Comparison of ENCODE assay signal across 8 cellular contexts in the genomic region with DNA sequence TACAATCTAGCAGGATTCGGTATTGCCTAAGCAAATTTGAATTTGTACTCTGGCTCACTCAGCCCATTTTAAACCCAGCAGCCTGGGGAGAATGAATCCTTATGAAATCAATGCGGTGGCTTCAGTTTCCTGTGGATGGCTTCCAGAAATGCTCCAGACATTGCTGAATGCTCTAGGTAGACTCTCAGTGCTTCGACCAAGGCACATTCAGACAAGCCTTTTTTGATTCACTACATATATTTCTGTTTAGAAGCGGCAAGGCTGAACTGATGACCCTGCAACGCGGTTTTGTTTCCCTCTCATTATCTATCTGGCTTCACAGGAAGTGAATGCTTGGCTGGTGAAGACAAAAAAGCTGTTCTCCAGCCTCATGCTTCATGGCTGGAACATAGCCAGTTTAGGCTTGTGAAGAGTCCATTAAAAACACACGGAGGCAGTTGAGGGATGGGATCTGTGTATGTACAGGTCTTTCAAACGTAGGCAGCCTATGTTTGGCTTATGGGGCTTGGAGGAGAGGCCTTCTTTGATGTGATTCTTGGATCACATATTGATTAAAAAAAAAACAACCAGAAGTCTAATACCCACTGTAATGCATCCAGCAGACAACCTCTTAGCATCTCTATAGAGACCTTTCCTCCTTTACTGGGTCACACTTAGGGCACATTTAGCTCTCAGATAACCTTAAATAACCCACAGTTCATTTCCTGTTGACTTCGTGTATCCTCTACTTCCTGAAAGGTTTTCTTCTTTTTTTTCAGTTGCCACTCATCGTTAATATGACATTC.
DNase-seq lines count a peak whose midpoint lies in the region; ATAC-seq, FAIRE-seq and TF ChIP-seq lines count a peak whose summit lies in the region.

No MANE protein-coding gene starts in this region.

- no peaks in the 10 kb centered on the region for H3K27me3 Mint-ChIP-seq in stimulated activated memory B cell treated with anti-CD40 and anti-IgM and Interleukin-4, amounts not matched to agents 10 μg/mL and 1 μg/mL and 100 μg/mL, for 72 hours

- no peaks in the 10 kb centered on the region for H3K9me3 ChIP-seq in PC-3 (ENCODE audit: low read length)
- no peaks in the 10 kb centered on the region for H3K9me3 ChIP-seq in K562 (replicated peaks; ENCODE audit: control insufficient read depth, insufficient read depth, low read depth, low read length)

- H3K4me1 ChIP-seq in PC-3 (ENCODE audit: insufficient read depth, low read length), result peaks cover 60% of the 10 kb centered on the region
- H3K4me1 ChIP-seq in K562 (replicated peaks in 1 of 2; ENCODE audit: control insufficient read depth in 2 of 2, insufficient read depth in 2 of 2, low read length in 2 of 2), result peaks cover 0 to 24% of the 10 kb centered on the region in 2 experiments; a peak in 3 of 5 replicates

- POLR2A ChIA-PET in PC-3 (lab: Charles Lee; ENCODE audit: unreplicated experiment), result no interaction called here
- POLR2A ChIA-PET in K562 (lab: Yijun Ruan, JAX), result interaction anchor here (2.5 kb wide), 1 partner anchor 10 kb away, joined by 11 read pairs; no protein-coding TSS in a partner anchor

- H3K9me3 Mint-ChIP-seq in stimulated activated memory B cell treated with anti-CD40 and anti-IgM and Interleukin-4, amounts not matched to agents 10 μg/mL and 1 μg/mL and 100 μg/mL, for 72 hours, result no peaks in the 10 kb centered on the region

- no peaks in the 10 kb centered on the region for H3K9me2 ChIP-seq in PC-3 (replicated peaks; ENCODE audit: low read length)

- BruUV-seq in PC-3 (replicated peaks; lab: Mats Ljungman, UMichigan) (no TSS peak), K562 (replicated peaks; lab: Mats Ljungman, UMichigan) (no TSS peak)

- no peak for TF ChIP-seq POLR2A in K562 (conservative IDR thresholded peaks at IDR 0.05)

- peak overlapping the region; percentile 36 for H3K4me3 Mint-ChIP-seq in stimulated activated memory B cell treated with anti-CD40 and anti-IgM and Interleukin-4, amounts not matched to agents 10 μg/mL and 1 μg/mL and 100 μg/mL, for 72 hours

- H3K27me3 ChIP-seq in PC-3 (ENCODE audit: low read length), result no peaks in the 10 kb centered on the region
- H3K27me3 ChIP-seq in K562 (ENCODE audit: control insufficient read depth in 2 of 2, insufficient read depth in 2 of 2, low read length in 2 of 2), result no peaks in the 10 kb centered on the region
- H3K27me3 ChIP-seq in kidney epithelial cell (ENCODE audit: control insufficient read depth, insufficient read depth, low read length), result no peaks in the 10 kb centered on the region

- CTCF ChIA-PET in PC-3 (lab: Charles Lee) (no interaction called here), K562 (lab: Yijun Ruan, JAX; ENCODE audit: low intra/inter-chr PET ratio) (no interaction called here)

- peak overlapping the region; percentile 71 for H3K27ac Mint-ChIP-seq in stimulated activated memory B cell treated with anti-CD40 and anti-IgM and Interleukin-4, amounts not matched to agents 10 μg/mL and 1 μg/mL and 100 μg/mL, for 72 hours

- H3K36me3 Mint-ChIP-seq in stimulated activated memory B cell treated with anti-CD40 and anti-IgM and Interleukin-4, amounts not matched to agents 10 μg/mL and 1 μg/mL and 100 μg/mL, for 72 hours, result no peaks in the 10 kb centered on the region

- peaks cover 52% of the 10 kb centered on the region for H3K4me1 Mint-ChIP-seq in stimulated activated memory B cell treated with anti-CD40 and anti-IgM and Interleukin-4, amounts not matched to agents 10 μg/mL and 1 μg/mL and 100 μg/mL, for 72 hours

- ATAC-seq in GM19467 (IDR thresholded peaks at IDR 0.05; ENCODE audit: unreplicated experiment), result peak; percentile 89
- no peak for ATAC-seq in PC-3
- peak; percentile 72 for ATAC-seq in K562
- peak; percentile 75 for ATAC-seq in stimulated activated memory B cell treated with anti-CD40 and anti-IgM and Interleukin-4, amounts not matched to agents 10 μg/mL and 1 μg/mL and 100 μg/mL, for 72 hours

- peak overlapping the region; percentile 78 for H3K27ac ChIP-seq in PC-3 (ENCODE audit: low read length)
- H3K27ac ChIP-seq in K562 (ENCODE audit: extremely low read depth, low read depth, low read length), result peak overlapping the region; percentile 14; the same call in 1 of the 3 replicates

- FAIRE-seq in K562 (lab: Jason Lieb, UNC), result peak; percentile 44

- H3K4me3 ChIP-seq in PC-3 (ENCODE audit: low read length) (no peak overlapping the region), K562 (no peak overlapping the region), kidney epithelial cell (ENCODE audit: low read depth, low read length) (no peak overlapping the region)

- H3K79me2 ChIP-seq in PC-3 (ENCODE audit: low read length) (no peaks in the 10 kb centered on the region), K562 (ENCODE audit: control insufficient read depth, insufficient read depth, low read length) (no peaks in the 10 kb centered on the region)

- WGBS in K562 (ENCODE audit: insufficient coverage, low coverage, missing lambda C conversion rate), result 8% methylated on average over 10 of the region's 10 CpGs

- H2AFZ ChIP-seq in PC-3 (ENCODE audit: low read length) (peak overlapping the region; percentile 39), K562 (ENCODE audit: low read depth, low read length) (peak overlapping the region; percentile 88)

- in situ Hi-C loops in K562 (cut with MboI), result no loop called here

- H3F3A ChIP-seq in PC-3 (ENCODE audit: low read length, unreplicated experiment), result peaks cover 3% of the 10 kb centered on the region

- H3K9ac ChIP-seq in PC-3 (ENCODE audit: low read length) (no peak overlapping the region), K562 (ENCODE audit: insufficient read depth in 1 of 2, low read depth in 2 of 2, low read length in 2 of 2) (no peak overlapping the region)

- TF ChIP-seq CTCF in PC-3 (conservative IDR thresholded peaks at IDR 0.05; ENCODE audit: low read depth, low read length) (no peak), K562 (IDR thresholded peaks at IDR 0.05 in 2 of 3, conservative IDR thresholded peaks at IDR 0.05 in 1 of 3; ENCODE audit: insufficient read depth in 2 of 3, low read depth in 1 of 3, low read length in 3 of 3) (no peak), kidney epithelial cell (IDR thresholded peaks at IDR 0.05; ENCODE audit: insufficient read depth, low read length, poor library complexity, severe bottlenecking) (no peak)

- H3K4me2 ChIP-seq in PC-3 (ENCODE audit: low read length) (peak overlapping the region; percentile 62), K562 (ENCODE audit: insufficient read depth, low read length) (peak overlapping the region; percentile 29; the same call in 1 of the 2 replicates)

- TF ChIP-seq RAD21 in K562 (CRISPR knock-in tag; conservative IDR thresholded peaks at IDR 0.05 in 1 of 2, IDR thresholded peaks at IDR 0.05 in 1 of 2), result no peak

- intact Hi-C loops in PC-3 (cut with micrococcal nuclease) (loop anchor here (10.0 kb wide), 3 partner anchors 123 to 787 kb away; no protein-coding TSS in a partner anchor), K562 (cut with micrococcal nuclease) (no loop called here)

- DNase-seq in DMS153 (lab: John Stamatoyannopoulos, UW), result peak; percentile 98
- peak; percentile 51 for DNase-seq in HK-2 (ENCODE audit: unreplicated experiment)
- no peak for DNase-seq in PC-3
- DNase-seq in K562 (ENCODE audit: extremely low read depth in 1 of 4, low spot score in 3 of 4), result peak in 2 of 4 experiments; percentile 31 to 60
- peak; percentile 38 for DNase-seq in kidney epithelial cell (ENCODE audit: low read depth)
- no peak for DNase-seq in NCI-H82 treated with DMSO at 0.1 percent for 48 hours (lab: John Stamatoyannopoulos, UW; ENCODE audit: unreplicated experiment)

- TF ChIP-seq EP300 in K562 (IDR thresholded peaks at IDR 0.05; ENCODE audit: low read length), result no peak

- no peaks in the 10 kb centered on the region for H3K9me1 ChIP-seq in K562 (ENCODE audit: control insufficient read depth, insufficient read depth, low read length)

- H4K20me1 ChIP-seq in PC-3 (ENCODE audit: low read length) (no peaks in the 10 kb centered on the region), K562 (replicated peaks; ENCODE audit: control insufficient read depth, insufficient read depth, low read length) (no peaks in the 10 kb centered on the region)

- no peaks in the 10 kb centered on the region for H3K36me3 ChIP-seq in PC-3 (ENCODE audit: low read depth, low read length)
- H3K36me3 ChIP-seq in K562 (ENCODE audit: control insufficient read depth, insufficient read depth, low read length), result no peaks in the 10 kb centered on the region
- H3K36me3 ChIP-seq in kidney epithelial cell (ENCODE audit: control insufficient read depth, insufficient read depth, low read length), result no peaks in the 10 kb centered on the region

TF ChIP-seq in K562, 482 proteins besides CTCF, POLR2A, EP300 and RAD21 (continues in another document):
- peak; percentile 80 for TF ChIP-seq NFIC (IDR thresholded peaks at IDR 0.05)

Comparison
In these comparisons a context has a peak if more than half of its experiments do, and no peak if none do; other contexts are left out.
1. DNase-seq: peak in DMS153 (single experiment), HK-2 (single experiment) and kidney epithelial cell (single experiment); none in PC-3 (single experiment) and NCI-H82 treated with DMSO at 0.1 percent for 48 hours (single experiment).